ENCODE assay signal across 22 cellular contexts in the genomic region with DNA sequence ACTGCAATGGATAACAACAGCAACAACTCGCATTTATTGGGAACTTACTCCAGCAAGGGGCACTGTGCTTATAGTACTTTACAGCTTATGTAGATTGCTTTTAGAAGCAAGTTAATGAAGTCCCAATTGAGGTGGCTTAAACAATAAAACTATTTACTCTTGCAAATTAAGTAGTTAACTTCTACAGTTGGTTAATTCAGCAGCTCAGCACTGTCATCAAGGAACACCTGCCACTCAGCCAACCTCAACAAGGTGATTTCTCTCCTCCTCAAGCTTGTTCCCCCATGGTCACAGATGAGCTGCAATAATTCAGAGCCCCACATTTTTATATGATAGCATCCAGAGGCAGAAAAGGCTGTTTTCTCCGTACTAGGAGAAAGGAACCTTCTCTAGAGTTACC.
"Had no signal": no experiment of that assay in that cellular context is flagged by ENCODE, and none has a peak within 500 bp of the region (broad histone marks: within the 10 kb centered on the region; RNA-seq: fewer than 3 reads in every experiment).

No MANE protein-coding gene starts in this region.

- H3K4me1 ChIP-seq: foreskin keratinocyte, prostate gland, thyroid gland had no signal

- H3K27ac ChIP-seq: brain microvascular endothelial cell, dorsolateral prefrontal cortex, foreskin keratinocyte, hepatocyte, prostate gland, right atrium auricular region, thyroid gland had no signal

- H3K27me3 Mint-ChIP-seq: activated B cell treated with CpG ODN at 0.5 μM for 24 hours; activated CD4-positive, alpha-beta memory T cell treated with anti-CD3 and anti-CD28 coated beads for 36 hours had no signal

- ATAC-seq: foreskin keratinocyte, left colon had no signal

- H3K27ac Mint-ChIP-seq: activated B cell treated with CpG ODN at 0.5 μM for 24 hours; activated CD4-positive, alpha-beta memory T cell treated with anti-CD3 and anti-CD28 coated beads for 36 hours; activated T-helper 1 cell treated with anti-CD3 and anti-CD28 coated beads, Interleukin-12 subunit alpha, Interleukin-12 subunit beta, Interleukin-2, Interleukin-4 antibody, amounts not matched to agents 30 ng/mL and 10 ng/mL and 1 ng/mL, durations not matched to agents 14 hours and 24 hours and 36 hours; endodermal cell had no signal

- DNase-seq: activated B cell treated with CpG ODN at 0.5 μM for 24 hours; activated CD4-positive, alpha-beta memory T cell treated with anti-CD3 and anti-CD28 coated beads for 36 hours; activated CD4-positive, alpha-beta T cell treated with anti-CD3 and anti-CD28 coated beads for 4 hours; activated naive CD4-positive, alpha-beta T cell; aorta; brain microvascular endothelial cell; central memory CD4-positive, alpha-beta T cell; dorsolateral prefrontal cortex; endodermal cell; foreskin keratinocyte; left colon; stimulated activated CD4-positive, alpha-beta T cell treated with anti-CD3 and anti-CD28 coated beads, Interleukin-12 subunit alpha, Interleukin-12 subunit beta, amount 100 ng/mL, for 4 hours; stimulated activated CD4-positive, alpha-beta T cell treated with anti-CD3 and anti-CD28 coated beads, Interleukin-1b, Interleukin-23, amount 100 ng/mL, for 48 hours; stimulated activated CD8-positive, alpha-beta memory T cell treated with anti-CD3 and anti-CD28 coated beads, Interleukin-4, amount 100 ng/mL, for 48 hours; stimulated activated naive CD4-positive, alpha-beta T cell treated with Interleukin-2 at 50 U/mL for 16 hours; thyroid gland had no signal

- H3K4me3 Mint-ChIP-seq: activated B cell treated with CpG ODN at 0.5 μM for 24 hours; activated CD4-positive, alpha-beta memory T cell treated with anti-CD3 and anti-CD28 coated beads for 36 hours; activated T-helper 1 cell treated with anti-CD3 and anti-CD28 coated beads, Interleukin-12 subunit alpha, Interleukin-12 subunit beta, Interleukin-2, Interleukin-4 antibody, amounts not matched to agents 30 ng/mL and 10 ng/mL and 1 ng/mL, durations not matched to agents 14 hours and 24 hours and 36 hours; endodermal cell; neural crest cell had no signal

- H3K4me3 ChIP-seq: dorsolateral prefrontal cortex, hepatocyte, lung, prostate gland, right atrium auricular region, thyroid gland had no signal

- H3K9me3 Mint-ChIP-seq: activated B cell treated with CpG ODN at 0.5 μM for 24 hours; activated CD4-positive, alpha-beta memory T cell treated with anti-CD3 and anti-CD28 coated beads for 36 hours; activated T-helper 1 cell treated with anti-CD3 and anti-CD28 coated beads, Interleukin-12 subunit alpha, Interleukin-12 subunit beta, Interleukin-2, Interleukin-4 antibody, amounts not matched to agents 30 ng/mL and 10 ng/mL and 1 ng/mL, durations not matched to agents 14 hours and 24 hours and 36 hours; endodermal cell; neural crest cell had no signal

- H3K9me3 ChIP-seq: prostate gland, right atrium auricular region, thyroid gland had no signal

- H3K27me3 ChIP-seq: brain microvascular endothelial cell, dorsolateral prefrontal cortex, foreskin keratinocyte, hepatocyte, right atrium auricular region, thyroid gland had no signal

- H3K4me1 Mint-ChIP-seq: activated B cell treated with CpG ODN at 0.5 μM for 24 hours, neural crest cell had no signal
